In the genomic region with DNA sequence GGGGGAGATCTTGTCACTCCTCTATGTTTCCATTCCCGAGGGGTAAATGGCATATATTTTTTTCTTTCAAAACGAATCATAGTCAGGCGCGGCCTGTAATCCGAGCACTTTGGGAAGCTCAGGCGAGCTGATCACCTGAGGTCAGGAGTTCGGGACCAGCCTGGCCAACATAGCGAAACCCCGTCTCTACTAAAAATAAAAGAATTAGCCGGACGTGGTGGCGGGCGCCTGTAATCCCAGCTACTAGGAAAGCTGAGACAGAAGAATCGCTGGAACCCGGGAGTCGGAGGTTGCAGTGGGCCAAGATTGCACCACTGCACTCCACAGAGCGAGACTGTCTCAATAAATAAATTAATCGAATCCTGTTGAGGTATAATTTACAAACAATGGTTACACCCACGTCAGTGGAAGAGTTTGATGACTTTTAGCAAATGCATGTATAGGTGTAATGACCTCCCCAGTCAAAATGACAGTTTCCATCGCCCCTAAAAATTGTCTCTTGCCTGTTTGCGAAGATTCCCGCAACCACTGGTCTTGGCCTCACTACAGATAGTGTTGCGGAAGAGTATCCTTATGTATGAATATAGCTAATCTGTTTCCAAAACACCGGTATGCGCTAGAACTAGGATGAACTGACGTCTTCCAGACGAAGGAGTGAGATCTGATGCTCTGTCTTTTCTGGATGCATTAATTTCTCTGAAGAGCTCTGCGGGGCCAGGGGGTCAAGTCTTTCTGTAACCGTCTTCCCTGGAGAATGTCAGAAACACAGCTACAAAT, we compare ENCODE assay signal across 8 cellular contexts. TPM values are rescaled to one million over a fixed set of nuclear protein-coding genes. Genes with fewer than 3 reads are reported as not detected.
DNase-seq lines count a peak whose midpoint lies in the region; TF ChIP-seq lines count a peak whose summit lies in the region.

No MANE protein-coding gene starts in this region.

- H4K20me1 ChIP-seq in hepatocyte (ENCODE audit: insufficient read depth, poor library complexity, severe bottlenecking): no peaks in the 10 kb centered on the region

- peaks cover 21% of the 10 kb centered on the region for H3K4me1 Mint-ChIP-seq in activated CD4-positive, alpha-beta memory T cell treated with anti-CD3 and anti-CD28 coated beads for 36 hours (ENCODE audit: low read depth)

- H3K79me2 ChIP-seq in hepatocyte: peaks cover 17% of the 10 kb centered on the region

- peak overlapping the region; percentile 91 for H3K27ac Mint-ChIP-seq in activated CD4-positive, alpha-beta memory T cell treated with anti-CD3 and anti-CD28 coated beads for 36 hours

- intact Hi-C loops in activated CD4-positive, alpha-beta memory T cell treated with anti-CD3 and anti-CD28 coated beads for 36 hours (cut with micrococcal nuclease): loop anchor here (10.0 kb wide), 1 partner anchor 500 kb away; no protein-coding TSS in a partner anchor
- intact Hi-C loops in spleen (cut with DNase I; ENCODE audit: low total_unique reads): no loop called here

- peak overlapping the region; percentile 29 for H3K4me3 ChIP-seq in hepatocyte
- H3K4me3 ChIP-seq in spleen: peak overlapping the region; percentile 63 to 98 (median 90)

- H3K4me1 ChIP-seq in hepatocyte (ENCODE audit: insufficient read depth): peaks cover 8% of the 10 kb centered on the region
- H3K4me1 ChIP-seq in spleen: peaks cover 11 to 40% (median 25%) of the 10 kb centered on the region in 6 donors

- peaks cover 10% of the 10 kb centered on the region for H3K36me3 Mint-ChIP-seq in activated CD4-positive, alpha-beta memory T cell treated with anti-CD3 and anti-CD28 coated beads for 36 hours

- H3K9me3 ChIP-seq in hepatocyte (ENCODE audit: low read depth) (no peaks in the 10 kb centered on the region), spleen (no peaks in the 10 kb centered on the region)

- H3K9me2 ChIP-seq in hepatocyte (replicated peaks; ENCODE audit: insufficient read depth): no peaks in the 10 kb centered on the region

- H3K27me3 ChIP-seq in hepatocyte (no peaks in the 10 kb centered on the region), spleen (replicated peaks in 1 of 7) (peaks cover 0 to 33% (median 12%) of the 10 kb centered on the region in 7 donors)

- DNase-seq in HEK293T (ENCODE audit: extremely low spot score): no peak
- no peak for DNase-seq in activated CD4-positive, alpha-beta memory T cell treated with anti-CD3 and anti-CD28 coated beads for 36 hours
- DNase-seq in hepatocyte (ENCODE audit: low spot score): no peak
- DNase-seq in spleen: no peak
- DNase-seq in cerebellar cortex (ENCODE audit: low spot score): no peak
- DNase-seq in NCI-H1092 treated with DMSO at 0.1 percent for 48 hours (lab: John Stamatoyannopoulos, UW): no peak
- no peak for DNase-seq in AG08395 (ENCODE audit: low spot score)
- DNase-seq in stimulated activated CD4-positive, alpha-beta T cell treated with anti-CD3 and anti-CD28 coated beads, Interleukin-2, amount 100 ng/mL, for 48 hours: no peak

- H3K27ac ChIP-seq in hepatocyte (peak overlapping the region; percentile 70), spleen (peak overlapping the region in 7 of 8 donors; percentile 68 to 89 (median 84))

- no peak for TF ChIP-seq POLR2A in spleen (IDR thresholded peaks at IDR 0.05)

- 70% methylated on average over 29 of the region's 29 CpGs for WGBS in hepatocyte (ENCODE audit: low lambda C conversion rate, missing lambda C conversion rate)
- WGBS in spleen, 5 donors: 80 to 83% (median 81%) methylated on average over 29 of the region's 29 CpGs

- POLR2A ChIA-PET in HEK293T (lab: Yijun Ruan, JAX): interaction anchor here (0.6 to 4.3 kb wide), 52 partner anchors 9 to 957 kb away, joined by 3 to 44 read pairs (median 4); a partner anchor contains a TSS
- POLR2A ChIA-PET in activated CD4-positive, alpha-beta memory T cell treated with anti-CD3 and anti-CD28 coated beads for 36 hours (lab: Charles Lee): interaction anchor here (1.4 kb wide), 1 partner anchor 190 kb away, joined by 16 read pairs; a partner anchor contains a TSS

- H2AFZ ChIP-seq in hepatocyte: peak overlapping the region; percentile 88

- peak overlapping the region; percentile 97 for H3K4me3 Mint-ChIP-seq in activated CD4-positive, alpha-beta memory T cell treated with anti-CD3 and anti-CD28 coated beads for 36 hours

- CTCF ChIA-PET in HEK293T (lab: Yijun Ruan, JAX): interaction anchor here (0.8 to 1.0 kb wide), 4 partner anchors 9 to 155 kb away, joined by 3 to 4 read pairs (median 4); no protein-coding TSS in a partner anchor
- CTCF ChIA-PET in activated CD4-positive, alpha-beta memory T cell treated with anti-CD3 and anti-CD28 coated beads for 36 hours (lab: Charles Lee): interaction anchor here (0.5 to 1.0 kb wide), 4 partner anchors 47 to 498 kb away, joined by 3 to 4 read pairs (median 3); no protein-coding TSS in a partner anchor

- H3K36me3 ChIP-seq in hepatocyte (replicated peaks; ENCODE audit: insufficient read depth, low read depth): no peaks in the 10 kb centered on the region
- peaks cover 0 to 28% (median 21%) of the 10 kb centered on the region in 6 donors for H3K36me3 ChIP-seq in spleen

- peak overlapping the region; percentile 79 for H3K4me2 ChIP-seq in hepatocyte

- H3K27me3 Mint-ChIP-seq in activated CD4-positive, alpha-beta memory T cell treated with anti-CD3 and anti-CD28 coated beads for 36 hours: peaks cover 14% of the 10 kb centered on the region

- TF ChIP-seq CTCF in hepatocyte (IDR thresholded peaks at IDR 0.05; ENCODE audit: poor library complexity) (no peak), spleen (IDR thresholded peaks at IDR 0.05 in 8 of 11, conservative IDR thresholded peaks at IDR 0.05 in 3 of 11) (no peak)

- no peaks in the 10 kb centered on the region for H3K9me3 Mint-ChIP-seq in activated CD4-positive, alpha-beta memory T cell treated with anti-CD3 and anti-CD28 coated beads for 36 hours

TF ChIP-seq in HEK293T, 16 proteins besides CTCF, POLR2A, EP300 and RAD21:
- TF ChIP-seq SP1 (IDR thresholded peaks at IDR 0.05) (no peak), HDGF (IDR thresholded peaks at IDR 0.05; ENCODE audit: borderline replicate concordance) (peak; percentile 83; the same call in 1 of the 2 replicates)
TF ChIP-seq in HEK293T: peak in this region for 1.

RNA-seq across cellular contexts. Expression of a gene that starts 0.9 kb away (rescaled TPM):
- 10 to 100 TPM; 67.5 to 70.1 TPM for total RNA-seq in activated CD4-positive, alpha-beta memory T cell treated with anti-CD3 and anti-CD28 coated beads for 36 hours
- 25.2 and 27.8 TPM in 2 replicates for total RNA-seq in hepatocyte
- 7.7 and 8.5 TPM in 2 replicates for polyA plus RNA-seq in hepatocyte
- 10 to 100 TPM; 26.9 to 51.4 (median 35.3) TPM for total RNA-seq in spleen
- polyA plus RNA-seq in spleen: 1 to 10 TPM; 5.0 to 5.8 (median 5.4) TPM
